ENCODE assay signal across 22 cellular contexts in the genomic region with DNA sequence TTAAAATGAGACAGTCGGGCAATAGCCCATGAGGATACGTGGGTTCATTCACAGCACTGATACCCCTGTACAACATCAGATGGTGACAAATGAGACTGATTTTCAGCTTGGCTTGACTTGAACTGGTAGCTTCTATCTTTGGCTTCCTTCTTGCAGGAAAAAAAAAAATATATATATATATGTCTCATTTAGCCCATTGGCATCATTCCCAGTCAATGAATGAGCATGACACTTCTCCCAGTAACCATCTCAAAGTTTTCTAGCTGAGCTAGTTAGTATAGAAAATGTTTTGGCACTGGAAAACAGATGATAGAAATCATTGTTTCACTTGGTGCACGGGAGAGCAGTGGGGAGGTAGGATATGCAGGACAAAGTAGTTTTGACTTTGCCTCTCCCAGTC.
A peak's percentile ranks its signal among the peaks of the same experiment; 100 is the strongest.
DNase-seq lines count a peak whose midpoint lies in the region; TF ChIP-seq lines count a peak whose summit lies in the region.
"Had no signal": no experiment of that assay in that cellular context is flagged by ENCODE, and none has a peak within 500 bp of the region (broad histone marks: within the 10 kb centered on the region; RNA-seq: fewer than 3 reads in every experiment).

No MANE protein-coding gene starts in this region.

- DNase-seq in EL, result peak; percentile 38
- DNase-seq in NCI-H226, result peak; percentile 12
- DNase-seq in cardiac fibroblast (ENCODE audit: low read depth in 2 of 2), result peak; percentile 39 to 58
- peak; percentile 53 to 88 for DNase-seq in foreskin fibroblast
- no peak for DNase-seq in HK-2 (ENCODE audit: unreplicated experiment)
- DNase-seq in NCI-H82 (lab: John Stamatoyannopoulos, UW), result no peak
- DNase-seq in cardiac septum (ENCODE audit: low spot score), result no peak
- no peak for DNase-seq in DMS 273 (lab: John Stamatoyannopoulos, UW; ENCODE audit: unreplicated experiment)
- DNase-seq: CD8-positive, alpha-beta T cell; DND-41; GF-D8; HCEC 1CT; KBM-7; MV-4-11; NCI-H1417 treated with DMSO at 0.1 percent for 48 hours; NCI-H1930; NCI-H446 treated with DMSO at 0.1 percent for 48 hours; NCI-H69; Peyer's patch had no signal

- no peak overlapping the region for H3K4me3 ChIP-seq in cardiac fibroblast (replicated peaks in 1 of 2; ENCODE audit: low read depth in 2 of 2, low read length in 2 of 2)
- H3K4me3 ChIP-seq in foreskin fibroblast (ENCODE audit: low read depth in 1 of 2, low read length in 2 of 2), result no peak overlapping the region
- H3K4me3 ChIP-seq: A549; BLaER1 treated with 17β-estradiol and CSF1 and Interleukin-3, amounts not matched to agents 10 nM and 100 nM; Peyer's patch; SJSA1 had no signal

- TF ChIP-seq CTCF in cardiac fibroblast (IDR thresholded peaks at IDR 0.05; ENCODE audit: low read depth, low read length), result no peak
- TF ChIP-seq CTCF in foreskin fibroblast (IDR thresholded peaks at IDR 0.05; ENCODE audit: low read depth, low read length), result no peak

- intact Hi-C loops in cardiac septum (cut with DNase I), result no loop called here

Comparison
In these comparisons a context has a peak if more than half of its experiments do, and no peak if none do; other contexts are left out.
1. DNase-seq: peak in EL (single experiment), NCI-H226 (single experiment), cardiac fibroblast (2 of 2) and foreskin fibroblast (2 of 2); none in HK-2 (single experiment), NCI-H82 (single experiment), cardiac septum (single experiment) and DMS 273 (single experiment).